Comparison of ENCODE assay signal across 8 cellular contexts in the genomic region with DNA sequence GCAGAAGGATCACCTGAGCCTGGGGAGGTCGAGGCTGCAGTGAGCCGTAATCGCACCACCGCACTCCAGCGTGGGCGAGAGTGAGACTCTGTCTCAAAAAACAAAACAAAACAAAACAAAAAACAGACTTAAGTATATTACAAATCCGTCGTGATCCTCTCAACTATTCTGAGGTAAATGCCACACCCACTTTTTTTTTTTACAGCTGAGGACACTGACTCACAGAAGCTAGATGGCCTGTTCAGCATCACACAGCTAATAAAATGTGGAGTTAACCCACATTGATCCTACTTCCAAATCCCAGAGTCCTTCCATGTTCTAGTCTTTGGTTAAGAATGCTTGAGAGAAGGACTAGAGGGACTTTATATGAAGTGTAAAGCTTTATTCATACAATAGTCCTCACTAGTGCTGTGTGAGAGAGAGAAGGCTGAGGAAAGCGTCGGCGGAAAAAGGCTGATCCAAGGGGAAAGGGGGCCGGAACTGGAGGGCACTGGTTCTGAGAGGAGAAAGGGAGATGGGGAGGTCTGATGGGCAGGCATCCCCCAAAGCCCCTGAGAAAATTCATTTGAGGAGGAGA. TPM values are rescaled to one million over a fixed set of nuclear protein-coding genes. Genes with fewer than 3 reads are reported as not detected.
A peak's percentile ranks its signal among the peaks of the same experiment; 100 is the strongest.
DNase-seq lines count a peak whose midpoint lies in the region; ATAC-seq lines count a peak whose summit lies in the region.

No MANE protein-coding gene starts in this region.

- H3K36me3 Mint-ChIP-seq in effector memory CD8-positive, alpha-beta T cell (ENCODE audit: insufficient read depth): peaks cover 27% of the 10 kb centered on the region

- H3K4me3 ChIP-seq in NT2/D1 (ENCODE audit: insufficient read length, low read depth) (peak overlapping the region; percentile 96), neuronal stem cell (ENCODE audit: low read length in 2 of 2) (peak overlapping the region; percentile 93 to 95)

- no CpG with 5 or more reads among the region's 12 CpGs for WGBS in neuronal stem cell (ENCODE audit: extremely low coverage in 2 of 2, insufficient read length in 2 of 2, insufficient replicate concordance in 1 of 2), 2 donors

- H3K27ac ChIP-seq in neuronal stem cell (replicated peaks; ENCODE audit: low read length): no peak overlapping the region

- peaks cover 3% of the 10 kb centered on the region for H3K79me1 ChIP-seq in neuronal stem cell (ENCODE audit: low read depth, low read length)

- no peak overlapping the region for H4K91ac ChIP-seq in neuronal stem cell (ENCODE audit: low read depth, low read length, poor library complexity)

- H3K27me3 ChIP-seq in NT2/D1 (ENCODE audit: insufficient read depth, insufficient read length) (no peaks in the 10 kb centered on the region), neuronal stem cell (ENCODE audit: control insufficient read depth in 3 of 3, insufficient read depth in 3 of 3, low read depth in 1 of 3, low read length in 3 of 3) (no peaks in the 10 kb centered on the region)

- H3K36me3 ChIP-seq in NT2/D1 (ENCODE audit: insufficient read depth, insufficient read length, low read length) (peaks cover 64% of the 10 kb centered on the region), neuronal stem cell (replicated peaks in 1 of 2; ENCODE audit: control insufficient read depth in 2 of 2, insufficient read depth in 2 of 2, low read length in 2 of 2) (peaks cover 15 to 48% of the 10 kb centered on the region in 2 donors)

- H3K4ac ChIP-seq in neuronal stem cell (ENCODE audit: low read length): no peak overlapping the region

- no peak overlapping the region for H2AK5ac ChIP-seq in neuronal stem cell (ENCODE audit: low read depth, low read length)

- H3K14ac ChIP-seq in neuronal stem cell (ENCODE audit: low read length): no peak overlapping the region

- DNase-seq in NCI-H2227 (lab: John Stamatoyannopoulos, UW; ENCODE audit: unreplicated experiment) (peak; percentile 13), NCI-H2227 treated with DMSO at 0.1 percent for 48 hours (lab: John Stamatoyannopoulos, UW) (no peak), NT2/D1 (ENCODE audit: low read depth, low spot score) (no peak), neuronal stem cell (ENCODE audit: low spot score) (no peak), ecto neural progenitor cell (ENCODE audit: low spot score) (no peak), mesenteric fat pad (ENCODE audit: low spot score) (no peak)
- DNase-seq in effector memory CD8-positive, alpha-beta T cell: no peak

- H3K4me1 ChIP-seq in NT2/D1 (ENCODE audit: insufficient read depth, insufficient read length) (no peaks in the 10 kb centered on the region), neuronal stem cell (ENCODE audit: control insufficient read depth in 2 of 2, insufficient read depth in 1 of 2, low read depth in 1 of 2, low read length in 2 of 2) (peaks cover 0 to 2% of the 10 kb centered on the region in 2 donors)

- H3K27me3 Mint-ChIP-seq in effector memory CD8-positive, alpha-beta T cell: no peaks in the 10 kb centered on the region

- H3K18ac ChIP-seq in neuronal stem cell (ENCODE audit: low read length): no peak overlapping the region

- ATAC-seq in effector memory CD8-positive, alpha-beta T cell (replicated peaks): no peak
- no peak for ATAC-seq in HG03280 (IDR thresholded peaks at IDR 0.05; ENCODE audit: unreplicated experiment)

- H4K8ac ChIP-seq in neuronal stem cell (ENCODE audit: low read depth, low read length): no peak overlapping the region

- no peak overlapping the region for H2BK15ac ChIP-seq in neuronal stem cell (ENCODE audit: low read length)

- H2BK120ac ChIP-seq in neuronal stem cell (ENCODE audit: low read depth, low read length): no peak overlapping the region

- peak overlapping the region; percentile 74 for H3K4me2 ChIP-seq in neuronal stem cell (ENCODE audit: insufficient read depth, low read length, poor library complexity, severe bottlenecking)

- H2AFZ ChIP-seq in neuronal stem cell (ENCODE audit: low read length): peak overlapping the region; percentile 88

- H3K4me1 Mint-ChIP-seq in effector memory CD8-positive, alpha-beta T cell (ENCODE audit: low read depth in 2 of 2): peaks cover 16 to 26% of the 10 kb centered on the region in 2 donors

- no peaks in the 10 kb centered on the region for H3K9me3 Mint-ChIP-seq in effector memory CD8-positive, alpha-beta T cell

- H2BK12ac ChIP-seq in neuronal stem cell (ENCODE audit: low read length): no peak overlapping the region

- H3K9ac ChIP-seq in NT2/D1 (ENCODE audit: insufficient read length, low read depth): peak overlapping the region; percentile 97
- peak overlapping the region; percentile 88 for H3K9ac ChIP-seq in neuronal stem cell (ENCODE audit: low read depth, low read length, poor library complexity)

- no peak overlapping the region for H3K23ac ChIP-seq in neuronal stem cell (ENCODE audit: low read depth, low read length, poor library complexity)

- peak overlapping the region; percentile 97 to 99 for H3K27ac Mint-ChIP-seq in effector memory CD8-positive, alpha-beta T cell

- peak overlapping the region; percentile 96 to 97 for H3K4me3 Mint-ChIP-seq in effector memory CD8-positive, alpha-beta T cell

- no peaks in the 10 kb centered on the region for H3K9me3 ChIP-seq in NT2/D1 (ENCODE audit: insufficient read depth, low read length)
- H3K9me3 ChIP-seq in neuronal stem cell (replicated peaks in 1 of 2; ENCODE audit: control insufficient read depth in 2 of 2, insufficient read depth in 1 of 2, low read depth in 1 of 2, low read length in 2 of 2): no peaks in the 10 kb centered on the region

- H2BK5ac ChIP-seq in neuronal stem cell (ENCODE audit: low read length): no peak overlapping the region

RNA-seq across cellular contexts. Expression of a gene that starts 0.6 kb away (rescaled TPM):
- polyA plus RNA-seq in neuronal stem cell (2013, experiment 1 of 2): 15.3 TPM
- polyA plus RNA-seq in neuronal stem cell (2013, experiment 2 of 2): 15.1 TPM
- 24.0 TPM for total RNA-seq in mesenteric fat pad

RNA-seq across cellular contexts. Expression of a gene that starts 0.7 kb away (rescaled TPM):
- 31.4 TPM for polyA plus RNA-seq in neuronal stem cell (2013, experiment 1 of 2)
- 29.4 TPM for polyA plus RNA-seq in neuronal stem cell (2013, experiment 2 of 2)
- 19.6 TPM for total RNA-seq in mesenteric fat pad

RNA-seq across cellular contexts. Expression of a gene that starts 11.7 kb away (rescaled TPM):
- 17.1 TPM for polyA plus RNA-seq in neuronal stem cell (2013, experiment 1 of 2)
- polyA plus RNA-seq in neuronal stem cell (2013, experiment 2 of 2): 15.7 TPM
- total RNA-seq in mesenteric fat pad: 20.9 TPM

RNA-seq across cellular contexts. Expression of a gene that starts 11.7 kb away (rescaled TPM):
- 9.7 TPM for polyA plus RNA-seq in neuronal stem cell (2013, experiment 1 of 2)
- polyA plus RNA-seq in neuronal stem cell (2013, experiment 2 of 2): 9.4 TPM
- 21.3 TPM for total RNA-seq in mesenteric fat pad

RNA-seq across cellular contexts. Expression of a gene that starts 39.5 kb away (rescaled TPM):
- polyA plus RNA-seq in neuronal stem cell (2013, experiment 1 of 2): 51.6 TPM
- polyA plus RNA-seq in neuronal stem cell (2013, experiment 2 of 2): 49.0 TPM
- 23.6 TPM for total RNA-seq in mesenteric fat pad
